Comparison of ENCODE assay signal across 20 cellular contexts in genomic region chr7:105218215-105218614, GRCh38.
DNase-seq lines count a peak whose midpoint lies in the region; ATAC-seq, FAIRE-seq and TF ChIP-seq lines count a peak whose summit lies in the region.
"Had no signal": no experiment of that assay in that cellular context is flagged by ENCODE, and none has a peak within 500 bp of the region (broad histone marks: within the 10 kb centered on the region; RNA-seq: fewer than 3 reads in every experiment).

No MANE protein-coding gene starts in this region.

- H3K4me3 ChIP-seq in ACC112 (ENCODE audit: low read depth, low read length) = no peak overlapping the region
- H3K4me3 ChIP-seq in astrocyte (ENCODE audit: insufficient read depth, low read depth, low read length) = no peak overlapping the region
- H3K4me3 ChIP-seq in mesendoderm (ENCODE audit: low read length) = no peak overlapping the region
- H3K4me3 ChIP-seq in gastrocnemius medialis = no peak overlapping the region
- H3K4me3 ChIP-seq: lung had no signal

- no peak overlapping the region for H2BK5ac ChIP-seq in mesendoderm (ENCODE audit: low read length)

- no peak for ATAC-seq in gastrocnemius medialis
- ATAC-seq: naive thymus-derived CD8-positive, alpha-beta T cell; stimulated activated naive B cell treated with anti-CD40 and anti-IgM and Interleukin-4, amounts not matched to agents 10 μg/mL and 1 μg/mL and 100 μg/mL, for 72 hours had no signal

- H3K36me3 ChIP-seq in ACC112 (ENCODE audit: insufficient read depth, low read length) (no peaks in the 10 kb centered on the region), astrocyte (ENCODE audit: insufficient read depth, low read length) (no peaks in the 10 kb centered on the region), mesendoderm (ENCODE audit: control insufficient read depth, insufficient read depth, low read length) (no peaks in the 10 kb centered on the region), gastrocnemius medialis (no peaks in the 10 kb centered on the region)

- no peak overlapping the region for H3K27ac Mint-ChIP-seq in astrocyte (ENCODE audit: unreplicated experiment)
- H3K27ac Mint-ChIP-seq: stimulated activated naive B cell treated with anti-CD40 and anti-IgM and Interleukin-4, amounts not matched to agents 10 μg/mL and 1 μg/mL and 100 μg/mL, for 72 hours had no signal

- H3K4me1 ChIP-seq in ACC112 (ENCODE audit: control insufficient read depth, insufficient read depth, low read length, unreplicated experiment) (peaks cover 32% of the 10 kb centered on the region), astrocyte (ENCODE audit: insufficient read depth, low read length) (peaks cover 10% of the 10 kb centered on the region), mesendoderm (ENCODE audit: control insufficient read depth, low read depth, low read length) (peaks cover 4% of the 10 kb centered on the region), gastrocnemius medialis (peaks cover 30 to 31% of the 10 kb centered on the region in 2 donors)

- H3K9me3 Mint-ChIP-seq in astrocyte (ENCODE audit: unreplicated experiment) = no peaks in the 10 kb centered on the region
- H3K9me3 Mint-ChIP-seq: naive thymus-derived CD8-positive, alpha-beta T cell; stimulated activated naive B cell treated with anti-CD40 and anti-IgM and Interleukin-4, amounts not matched to agents 10 μg/mL and 1 μg/mL and 100 μg/mL, for 72 hours had no signal

- H3K4me2 ChIP-seq in astrocyte (ENCODE audit: low read length) = peak overlapping the region; percentile 1
- H3K4me2 ChIP-seq in mesendoderm (ENCODE audit: low read length) = no peak overlapping the region

- H3K4me1 Mint-ChIP-seq in astrocyte (ENCODE audit: low read depth, unreplicated experiment) = peaks cover 20% of the 10 kb centered on the region

- FAIRE-seq in astrocyte (lab: Jason Lieb, UNC) (peak; percentile 34), GM12891 (lab: Jason Lieb, UNC) (no peak)
- FAIRE-seq: endometrium, frontal cortex had no signal

- H3K27me3 Mint-ChIP-seq in astrocyte (ENCODE audit: low read depth, unreplicated experiment) = no peaks in the 10 kb centered on the region
- H3K27me3 Mint-ChIP-seq: IgD-negative memory B cell; naive thymus-derived CD8-positive, alpha-beta T cell; stimulated activated naive B cell treated with anti-CD40 and anti-IgM and Interleukin-4, amounts not matched to agents 10 μg/mL and 1 μg/mL and 100 μg/mL, for 72 hours had no signal

- TF ChIP-seq POLR2A in gastrocnemius medialis (IDR thresholded peaks at IDR 0.05) (no peak), GM12891 (IDR thresholded peaks at IDR 0.05; ENCODE audit: low read depth, low read length) (no peak)

- no peak overlapping the region for H3K4me3 Mint-ChIP-seq in astrocyte (ENCODE audit: unreplicated experiment)
- H3K4me3 Mint-ChIP-seq: naive thymus-derived CD8-positive, alpha-beta T cell; stimulated activated naive B cell treated with anti-CD40 and anti-IgM and Interleukin-4, amounts not matched to agents 10 μg/mL and 1 μg/mL and 100 μg/mL, for 72 hours had no signal

- TF ChIP-seq CTCF in astrocyte (IDR thresholded peaks at IDR 0.05; ENCODE audit: insufficient read depth, low read depth, low read length) = no peak
- TF ChIP-seq CTCF in gastrocnemius medialis (IDR thresholded peaks at IDR 0.05 in 4 of 5, conservative IDR thresholded peaks at IDR 0.05 in 1 of 5) = no peak
- TF ChIP-seq CTCF in GM20000 (IDR thresholded peaks at IDR 0.05; ENCODE audit: extremely low read depth, missing control alignments) = no peak

- H2AK5ac ChIP-seq in mesendoderm (ENCODE audit: low read length) = no peak overlapping the region

- H2AFZ ChIP-seq in ACC112 (ENCODE audit: low read length, unreplicated experiment) (no peak overlapping the region), astrocyte (ENCODE audit: low read depth, low read length) (no peak overlapping the region)

- H2BK15ac ChIP-seq in mesendoderm (replicated peaks; ENCODE audit: low read depth) = no peak overlapping the region

- no peaks in the 10 kb centered on the region for H3K9me3 ChIP-seq in astrocyte (ENCODE audit: insufficient read depth, low read depth, low read length)
- no peaks in the 10 kb centered on the region for H3K9me3 ChIP-seq in gastrocnemius medialis

- H3K27ac ChIP-seq in ACC112 (ENCODE audit: low read depth, low read length) = peak overlapping the region; percentile 96; the same call in 1 of the 2 replicates
- H3K27ac ChIP-seq in astrocyte (ENCODE audit: low read depth, low read length) = no peak overlapping the region
- H3K27ac ChIP-seq in mesendoderm (ENCODE audit: low read depth, low read length) = no peak overlapping the region
- no peak overlapping the region for H3K27ac ChIP-seq in gastrocnemius medialis

- no peak overlapping the region for H3K9ac ChIP-seq in astrocyte (ENCODE audit: low read length)
- H3K9ac ChIP-seq in mesendoderm (ENCODE audit: low read length) = no peak overlapping the region

- peaks cover 4% of the 10 kb centered on the region for H3K79me1 ChIP-seq in mesendoderm (ENCODE audit: low read length)

- H3K79me2 ChIP-seq in ACC112 (ENCODE audit: control insufficient read depth, insufficient read depth, low read length, unreplicated experiment) (peaks cover 77% of the 10 kb centered on the region), astrocyte (ENCODE audit: insufficient read depth, low read length) (peaks cover 85% of the 10 kb centered on the region), mesendoderm (ENCODE audit: control insufficient read depth, insufficient read depth, low read length) (no peaks in the 10 kb centered on the region)

- intact Hi-C loops in gastrocnemius medialis (cut with DNase I; ENCODE audit: low total_unique reads) = no loop called here

- no peak overlapping the region for H3K18ac ChIP-seq in mesendoderm (ENCODE audit: low read length)

- in situ Hi-C loops in gastrocnemius medialis (cut with MboI; ENCODE audit: low sequenced_read_pairs in 4 of 4) = no loop called here

- DNase-seq in HPDE6-E6E7 (ENCODE audit: extremely low spot score) (peak; percentile 64), astrocyte (ENCODE audit: low read depth) (peak; percentile 27), mesendoderm (peak; percentile 62), gastrocnemius medialis (no peak), GM12891 (ENCODE audit: insufficient read length, low spot score) (no peak), NCI-H510A treated with DMSO at 0.1 percent for 48 hours (lab: John Stamatoyannopoulos, UW) (no peak), GM20000 (ENCODE audit: low spot score) (no peak)
- DNase-seq: activated CD4-positive, CD25-positive, alpha-beta regulatory T cell; activated effector memory CD4-positive, alpha-beta T cell treated with Interleukin-2 at 50 U/mL for 16 hours; amygdala; naive thymus-derived CD8-positive, alpha-beta T cell; NCI-H1048; Right ventricle myocardium superior; stimulated activated naive B cell treated with anti-CD40 and anti-IgM and Interleukin-4, amounts not matched to agents 10 μg/mL and 1 μg/mL and 100 μg/mL, for 72 hours; T-helper 2 cell had no signal

- H3K27me3 ChIP-seq in ACC112 (ENCODE audit: insufficient read depth, low read length) = no peaks in the 10 kb centered on the region
- no peaks in the 10 kb centered on the region for H3K27me3 ChIP-seq in astrocyte (ENCODE audit: insufficient read depth, low read length)
- no peaks in the 10 kb centered on the region for H3K27me3 ChIP-seq in mesendoderm (ENCODE audit: insufficient read depth, low read length, poor library complexity)
- no peaks in the 10 kb centered on the region for H3K27me3 ChIP-seq in gastrocnemius medialis

- H3K36me3 Mint-ChIP-seq in astrocyte (ENCODE audit: low read depth, unreplicated experiment) = no peaks in the 10 kb centered on the region

- H3K23ac ChIP-seq in mesendoderm (ENCODE audit: low read length) = no peak overlapping the region

- WGBS in mesendoderm (ENCODE audit: extremely low coverage, insufficient coverage, low lambda C conversion rate) = no CpG with 5 or more reads among the region's 4 CpGs

- no peak overlapping the region for H3K4ac ChIP-seq in mesendoderm (ENCODE audit: low read depth, low read length)

- no peak overlapping the region for H4K8ac ChIP-seq in mesendoderm (ENCODE audit: low read depth, low read length)

- H4K5ac ChIP-seq in mesendoderm (ENCODE audit: low read length) = no peak overlapping the region

- H3K56ac ChIP-seq in mesendoderm (ENCODE audit: low read length) = no peak overlapping the region

- no peak overlapping the region for H2BK120ac ChIP-seq in mesendoderm (ENCODE audit: low read depth, low read length)

- peaks cover 66% of the 10 kb centered on the region for H4K20me1 ChIP-seq in astrocyte (ENCODE audit: insufficient read depth, low read length)

TF ChIP-seq in GM12891, 5 proteins besides CTCF, POLR2A, EP300 and RAD21:
- no peak for TF ChIP-seq TAF1 (IDR thresholded peaks at IDR 0.05; ENCODE audit: low read depth, low read length)
- TF ChIP-seq PAX5 (IDR thresholded peaks at IDR 0.05; ENCODE audit: insufficient read depth, low read length, severe bottlenecking) = no peak
- no peak for TF ChIP-seq POU2F2 (IDR thresholded peaks at IDR 0.05; ENCODE audit: low read depth, low read length)
- no peak for TF ChIP-seq SPI1 (IDR thresholded peaks at IDR 0.05; ENCODE audit: low read depth, low read length)
- no peak for TF ChIP-seq POLR2AphosphoS5 (IDR thresholded peaks at IDR 0.05; ENCODE audit: low read depth, low read length)

Comparison
In these comparisons a context has a peak if more than half of its experiments do, and no peak if none do; other contexts are left out.
1. DNase-seq: peak in HPDE6-E6E7 (single experiment), astrocyte (single experiment) and mesendoderm (single experiment); none in gastrocnemius medialis (0 of 2), GM12891 (single experiment), NCI-H510A treated with DMSO at 0.1 percent for 48 hours (single experiment) and GM20000 (single experiment).